Comparison of ENCODE assay signal across 17 cellular contexts in genomic region chr19:2259331-2259730, GRCh38.
DNase-seq lines count a peak whose midpoint lies in the region; ATAC-seq and TF ChIP-seq lines count a peak whose summit lies in the region.
"Had no signal": no experiment of that assay in that cellular context is flagged by ENCODE, and none has a peak within 500 bp of the region (broad histone marks: within the 10 kb centered on the region; RNA-seq: fewer than 3 reads in every experiment).

No MANE protein-coding gene starts in this region.

- CTCF ChIA-PET in GM10248 (lab: Yijun Ruan, JAX): interaction anchor here (1.2 to 3.5 kb wide), 5 partner anchors 14 to 103 kb away, joined by 3 to 14 read pairs (median 7); partner anchors contain the start of gene PLEKHJ1

- peak overlapping the region; percentile 94 for H3K27ac Mint-ChIP-seq in T-helper 2 cell treated with Interferon-gamma antibody and Interleukin-4, amounts not matched to agents 5 μg/mL and 100 μg/mL, for 36 hours

- POLR2A ChIA-PET in GM10248 (lab: Yijun Ruan, JAX): interaction anchor here (1.6 kb wide), 1 partner anchor 13 kb away, joined by 5 read pairs; no protein-coding TSS in a partner anchor

- H3K9me2 ChIP-seq in SU-DHL-6 (replicated peaks; ENCODE audit: insufficient read depth, low read length): no peaks in the 10 kb centered on the region

- H3K79me2 ChIP-seq in SU-DHL-6 (ENCODE audit: insufficient read depth, low read length): no peaks in the 10 kb centered on the region

- no peaks in the 10 kb centered on the region for H3K9me3 ChIP-seq in SU-DHL-6 (ENCODE audit: insufficient read depth, low read length)
- H3K9me3 ChIP-seq: body of pancreas had no signal

- H3K9ac ChIP-seq in SU-DHL-6 (ENCODE audit: low read length): no peak overlapping the region

- H3K27me3 Mint-ChIP-seq in T-helper 2 cell treated with Interferon-gamma antibody and Interleukin-4, amounts not matched to agents 5 μg/mL and 100 μg/mL, for 36 hours (ENCODE audit: low read depth): peaks cover under 1% of the 10 kb centered on the region

- H3K4me3 Mint-ChIP-seq in T-helper 2 cell treated with Interferon-gamma antibody and Interleukin-4, amounts not matched to agents 5 μg/mL and 100 μg/mL, for 36 hours: peak overlapping the region; percentile 47

- H4K20me1 ChIP-seq in SU-DHL-6 (ENCODE audit: low read depth, low read length): no peaks in the 10 kb centered on the region

- H3K36me3 Mint-ChIP-seq in T-helper 2 cell treated with Interferon-gamma antibody and Interleukin-4, amounts not matched to agents 5 μg/mL and 100 μg/mL, for 36 hours (ENCODE audit: low read depth): no peaks in the 10 kb centered on the region

- no peak for TF ChIP-seq CTCF in SU-DHL-6 (IDR thresholded peaks at IDR 0.05; ENCODE audit: insufficient read depth, low read length, poor library complexity, severe bottlenecking)
- no peak for TF ChIP-seq CTCF in GM10248 (IDR thresholded peaks at IDR 0.05; ENCODE audit: control extremely low read depth, extremely low read depth, low read depth, missing control alignments)

- H3K36me3 ChIP-seq in SU-DHL-6 (ENCODE audit: low read length): no peaks in the 10 kb centered on the region

- H3K4me2 ChIP-seq in SU-DHL-6 (ENCODE audit: low read depth, low read length, poor library complexity, severe bottlenecking): peak overlapping the region; percentile 8

- H3K27ac ChIP-seq in SU-DHL-6 (ENCODE audit: low read depth, low read length): peak overlapping the region; percentile 96
- H3K27ac ChIP-seq: body of pancreas had no signal

- no peak overlapping the region for H2AFZ ChIP-seq in SU-DHL-6 (ENCODE audit: low read depth, low read length, severe bottlenecking)

- H3K9me3 Mint-ChIP-seq in T-helper 2 cell treated with Interferon-gamma antibody and Interleukin-4, amounts not matched to agents 5 μg/mL and 100 μg/mL, for 36 hours: no peaks in the 10 kb centered on the region

- peaks cover 35% of the 10 kb centered on the region for H3F3A ChIP-seq in SU-DHL-6 (ENCODE audit: insufficient read depth)

- peaks cover 20% of the 10 kb centered on the region for H3K4me1 Mint-ChIP-seq in T-helper 2 cell treated with Interferon-gamma antibody and Interleukin-4, amounts not matched to agents 5 μg/mL and 100 μg/mL, for 36 hours (ENCODE audit: low read depth)

- no peak overlapping the region for H3K4me3 ChIP-seq in SU-DHL-6 (ENCODE audit: insufficient read depth, low read length, poor library complexity, severe bottlenecking)
- H3K4me3 ChIP-seq: body of pancreas, lung had no signal

- ATAC-seq in GM21515 (IDR thresholded peaks at IDR 0.05; ENCODE audit: unreplicated experiment): no peak
- ATAC-seq: body of pancreas; sciatic nerve; stimulated activated naive CD8-positive, alpha-beta T cell treated with anti-CD3 and anti-CD28 coated beads, Interleukin-15, Interleukin-2, amounts not matched to agents 100 U/mL and 50 U/mL, for 24 hours had no signal

- H3K27me3 ChIP-seq in SU-DHL-6 (ENCODE audit: low read length): no peaks in the 10 kb centered on the region
- H3K27me3 ChIP-seq: body of pancreas had no signal

- no peak for DNase-seq in T-helper 2 cell treated with Interferon-gamma antibody and Interleukin-4, amounts not matched to agents 5 μg/mL and 100 μg/mL, for 36 hours (ENCODE audit: low spot score)
- no peak for DNase-seq in T-helper 2 cell
- peak; percentile 63 for DNase-seq in EL
- DNase-seq in fibroblast of peridontal ligament (ENCODE audit: extremely low read depth): peak; percentile 41
- DNase-seq in GM10248 (ENCODE audit: extremely low spot score): no peak
- DNase-seq in inferior parietal cortex (ENCODE audit: extremely low spot score): no peak
- DNase-seq: body of pancreas; COR-L47; effector CD4-positive, alpha-beta T cell; foreskin melanocyte; NCI-H1105 treated with DMSO at 0.1 percent for 48 hours; NCI-H226; stimulated activated naive CD8-positive, alpha-beta T cell treated with anti-CD3 and anti-CD28 coated beads, Interleukin-15, Interleukin-2, amounts not matched to agents 100 U/mL and 50 U/mL, for 24 hours had no signal

Comparison
In these comparisons a context has a peak if more than half of its experiments do, and no peak if none do; other contexts are left out.
1. DNase-seq: peak in EL (single experiment) and fibroblast of peridontal ligament (single experiment); none in T-helper 2 cell treated with Interferon-gamma antibody and Interleukin-4, amounts not matched to agents 5 μg/mL and 100 μg/mL, for 36 hours (single experiment), T-helper 2 cell (0 of 5), GM10248 (single experiment) and inferior parietal cortex (single experiment).